8 cellular contexts compared by ENCODE assay signal in genomic region chr9:93118863-93119702, GRCh38. TPM values are rescaled to one million over a fixed set of nuclear protein-coding genes. Genes with fewer than 3 reads are reported as not detected.
DNase-seq lines count a peak whose midpoint lies in the region; ATAC-seq and TF ChIP-seq lines count a peak whose summit lies in the region.

No MANE protein-coding gene starts in this region.

- no peak for TF ChIP-seq CTCF in natural killer cell (IDR thresholded peaks at IDR 0.05)
- no peak for TF ChIP-seq CTCF in uterus (IDR thresholded peaks at IDR 0.05)
- no peak for TF ChIP-seq CTCF in WERI-Rb-1 (IDR thresholded peaks at IDR 0.05; ENCODE audit: low read depth, low read length)

- peaks cover 24 to 40% of the 10 kb centered on the region in 2 donors for H3K4me1 Mint-ChIP-seq in effector memory CD8-positive, alpha-beta T cell (ENCODE audit: low read depth in 2 of 2)
- peaks cover 21 to 54% of the 10 kb centered on the region in 2 donors for H3K4me1 Mint-ChIP-seq in natural killer cell

- H3K27ac ChIP-seq in uterus (peak overlapping the region; percentile 54 to 79), WERI-Rb-1 (no peak overlapping the region)

- no peaks in the 10 kb centered on the region for H3K27me3 ChIP-seq in uterus
- no peaks in the 10 kb centered on the region for H3K27me3 ChIP-seq in WERI-Rb-1 (ENCODE audit: insufficient read depth, low read depth, severe bottlenecking)

- no peak for TF ChIP-seq POLR2A in uterus (IDR thresholded peaks at IDR 0.05)

- H3K27me3 Mint-ChIP-seq in effector memory CD8-positive, alpha-beta T cell: no peaks in the 10 kb centered on the region
- no peaks in the 10 kb centered on the region for H3K27me3 Mint-ChIP-seq in natural killer cell (ENCODE audit: low read depth in 2 of 2)

- intact Hi-C loops in natural killer cell (cut with micrococcal nuclease) (no loop called here), uterus (cut with DNase I; ENCODE audit: low total_unique reads) (no loop called here)

- H3K36me3 ChIP-seq in uterus (no peaks in the 10 kb centered on the region), WERI-Rb-1 (no peaks in the 10 kb centered on the region)

- no peak overlapping the region for H3K4me3 ChIP-seq in uterus
- H3K4me3 ChIP-seq in WERI-Rb-1 (ENCODE audit: low read depth, low read length): no peak overlapping the region

- peak overlapping the region; percentile 82 to 97 for H3K27ac Mint-ChIP-seq in effector memory CD8-positive, alpha-beta T cell
- H3K27ac Mint-ChIP-seq in natural killer cell: peak overlapping the region; percentile 85 to 91

- no peak for ATAC-seq in effector memory CD8-positive, alpha-beta T cell (replicated peaks)
- ATAC-seq in natural killer cell (no peak), HG03025 (IDR thresholded peaks at IDR 0.05; ENCODE audit: low FRiP score, unreplicated experiment) (no peak)

- H3K4me1 ChIP-seq in uterus: peaks cover 0 to 10% of the 10 kb centered on the region in 2 donors

- no peaks in the 10 kb centered on the region for H3K9me3 Mint-ChIP-seq in effector memory CD8-positive, alpha-beta T cell
- H3K9me3 Mint-ChIP-seq in natural killer cell: no peaks in the 10 kb centered on the region

- H3K9me3 ChIP-seq in uterus: no peaks in the 10 kb centered on the region
- no peaks in the 10 kb centered on the region for H3K9me3 ChIP-seq in WERI-Rb-1 (ENCODE audit: severe bottlenecking)

- H3K36me3 Mint-ChIP-seq in effector memory CD8-positive, alpha-beta T cell (ENCODE audit: insufficient read depth): peaks cover 82% of the 10 kb centered on the region
- H3K36me3 Mint-ChIP-seq in natural killer cell: no peaks in the 10 kb centered on the region

- peak overlapping the region in 1 of 2 donors; percentile 41 for H3K4me3 Mint-ChIP-seq in effector memory CD8-positive, alpha-beta T cell
- peak overlapping the region; percentile 64 for H3K4me3 Mint-ChIP-seq in natural killer cell

- peak; percentile 59 for DNase-seq in activated effector memory CD4-positive, alpha-beta T cell treated with anti-CD3 and anti-CD28 coated beads, Interleukin-2, amount 50 U/mL, for 16 hours
- DNase-seq in activated effector memory CD4-positive, alpha-beta T cell treated with Interleukin-2 at 50 U/mL for 16 hours: no peak
- no peak for DNase-seq in effector memory CD8-positive, alpha-beta T cell
- DNase-seq in natural killer cell: peak; percentile 15
- DNase-seq in uterus: peak; percentile 18 to 25
- DNase-seq in DMS 273 (lab: John Stamatoyannopoulos, UW; ENCODE audit: unreplicated experiment): no peak
- no peak for DNase-seq in WERI-Rb-1

RNA-seq across cellular contexts. Expression of gene NINJ1, which starts 15.0 kb away (rescaled TPM):
- total RNA-seq in natural killer cell: 100 to 1,000 TPM in 1 of 3 donors, 10 to 100 TPM in 2; 87.3 to 121 (median 93.8) TPM
- 10 to 100 TPM; 20.6 to 87.4 (median 44.2) TPM for total RNA-seq in uterus

RNA-seq across cellular contexts. Expression of gene CARD19, which starts 23.1 kb away (rescaled TPM):
- total RNA-seq in natural killer cell (10 to 100 TPM; 30.7 to 49.1 (median 42.6) TPM), uterus (10 to 100 TPM; 23.7 to 71.4 (median 40.9) TPM)

Comparison
In these comparisons a context has a peak if more than half of its experiments do, and no peak if none do; other contexts are left out.
1. DNase-seq: peak in activated effector memory CD4-positive, alpha-beta T cell treated with anti-CD3 and anti-CD28 coated beads, Interleukin-2, amount 50 U/mL, for 16 hours (single experiment), natural killer cell (single experiment) and uterus (2 of 2); none in activated effector memory CD4-positive, alpha-beta T cell treated with Interleukin-2 at 50 U/mL for 16 hours (single experiment), effector memory CD8-positive, alpha-beta T cell (0 of 3), DMS 273 (single experiment) and WERI-Rb-1 (single experiment).